8 cellular contexts compared by ENCODE assay signal in the genomic region with DNA sequence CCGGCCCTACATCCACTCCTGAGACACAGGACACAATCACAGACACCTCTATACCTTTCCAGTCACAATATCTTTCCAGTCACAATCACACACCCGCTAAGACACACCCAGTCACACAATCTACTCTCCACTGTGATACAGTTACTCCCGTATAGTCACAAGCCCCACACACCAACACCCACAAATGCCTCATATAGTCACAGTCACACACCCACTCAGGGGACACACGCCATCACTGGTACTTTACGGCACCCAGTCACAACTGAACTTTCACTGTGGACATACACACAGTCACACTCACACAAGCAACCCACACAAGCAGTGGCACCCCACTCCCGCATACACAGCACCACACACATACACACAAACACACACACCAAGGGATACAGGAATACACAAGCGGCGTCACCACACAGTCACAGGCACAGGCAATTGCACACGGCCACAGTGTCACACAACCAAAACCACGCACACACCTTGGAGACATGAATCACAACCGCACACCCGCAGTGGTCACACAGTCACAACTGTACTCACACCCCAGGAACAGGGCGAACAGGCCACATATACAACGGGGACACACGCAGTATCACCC. TPM values are rescaled to one million over a fixed set of nuclear protein-coding genes. Genes with fewer than 3 reads are reported as not detected.
DNase-seq lines count a peak whose midpoint lies in the region; ATAC-seq and TF ChIP-seq lines count a peak whose summit lies in the region.

No MANE protein-coding gene starts in this region.

- H3K36me3 Mint-ChIP-seq in neural progenitor cell = peaks cover 17% of the 10 kb centered on the region
- H3K36me3 Mint-ChIP-seq in immature natural killer cell = no peaks in the 10 kb centered on the region

- H3K4me2 ChIP-seq in DND-41 (ENCODE audit: insufficient read depth, low read length) = peak overlapping the region; percentile 85
- peak overlapping the region; percentile 81 for H3K4me2 ChIP-seq in neural progenitor cell

- H3K9me3 ChIP-seq in DND-41 (ENCODE audit: insufficient read depth, low read length, severe bottlenecking) (peaks cover 2% of the 10 kb centered on the region), duodenal mucosa (ENCODE audit: control insufficient read depth in 1 of 2, low read length in 2 of 2) (no peaks in the 10 kb centered on the region), neural progenitor cell (ENCODE audit: low read depth) (no peaks in the 10 kb centered on the region)

- H3K4me1 ChIP-seq in DND-41 (ENCODE audit: insufficient read depth, low read length) (peaks cover 41% of the 10 kb centered on the region), duodenal mucosa (ENCODE audit: control insufficient read depth in 1 of 2, insufficient read depth in 2 of 2, low read length in 2 of 2) (peaks cover 4 to 14% of the 10 kb centered on the region in 2 donors), neural progenitor cell (no peaks in the 10 kb centered on the region)

- H3K79me2 ChIP-seq in DND-41 (ENCODE audit: insufficient read depth, low read length) (peaks cover 59% of the 10 kb centered on the region), neural progenitor cell (ENCODE audit: low read depth) (peaks cover 47% of the 10 kb centered on the region)

- H3K27ac Mint-ChIP-seq in neural progenitor cell (no peak overlapping the region), immature natural killer cell (no peak overlapping the region)

- H3K4me3 ChIP-seq in DND-41 (ENCODE audit: low read depth in 1 of 2, low read length in 2 of 2) (peak overlapping the region; percentile 70 to 78; a peak in 3 of 4 replicates), duodenal mucosa (ENCODE audit: low read depth in 1 of 2, low read length in 2 of 2) (peak overlapping the region; percentile 88 to 91), neural progenitor cell (peak overlapping the region; percentile 84)
- H3K4me3 ChIP-seq in Jurkat, Clone E6-1 (ENCODE audit: low read length) = peak overlapping the region; percentile 99

- H3K4me3 Mint-ChIP-seq in neural progenitor cell = no peak overlapping the region
- H3K4me3 Mint-ChIP-seq in immature natural killer cell = no peak overlapping the region

- H3K27me3 ChIP-seq in DND-41 (ENCODE audit: insufficient read depth, low read length, poor library complexity) (no peaks in the 10 kb centered on the region), duodenal mucosa (ENCODE audit: control insufficient read depth in 1 of 2, insufficient read depth in 2 of 2, low read length in 2 of 2) (no peaks in the 10 kb centered on the region), neural progenitor cell (no peaks in the 10 kb centered on the region)

- ATAC-seq in DND-41 (ENCODE audit: insufficient read depth, low read depth) = no peak

- peaks cover 5% of the 10 kb centered on the region for H3K4me1 Mint-ChIP-seq in neural progenitor cell
- peaks cover 14 to 16% of the 10 kb centered on the region in 2 donors for H3K4me1 Mint-ChIP-seq in immature natural killer cell

- H3K36me3 ChIP-seq in DND-41 (ENCODE audit: insufficient read depth, low read length) (peaks cover 15% of the 10 kb centered on the region), duodenal mucosa (ENCODE audit: control insufficient read depth in 1 of 2, insufficient read depth in 2 of 2, low read length in 2 of 2) (no peaks in the 10 kb centered on the region), neural progenitor cell (peaks cover 3% of the 10 kb centered on the region)

- H3K9ac ChIP-seq in DND-41 (ENCODE audit: low read depth, low read length) (peak overlapping the region; percentile 88), duodenal mucosa (ENCODE audit: low read depth in 1 of 2, low read length in 2 of 2) (peak overlapping the region; percentile 77 to 92), neural progenitor cell (peak overlapping the region; percentile 31)

- H2AFZ ChIP-seq in DND-41 (ENCODE audit: low read depth, low read length) = peak overlapping the region; percentile 96
- peak overlapping the region; percentile 96 for H2AFZ ChIP-seq in neural progenitor cell (replicated peaks)

- TF ChIP-seq CTCF in DND-41 (IDR thresholded peaks at IDR 0.05; ENCODE audit: borderline replicate concordance, extremely low read depth, low read length, poor library complexity, severe bottlenecking) = no peak
- TF ChIP-seq CTCF in neural progenitor cell (IDR thresholded peaks at IDR 0.05) = no peak

- H3K9me3 Mint-ChIP-seq in neural progenitor cell (peaks cover 20% of the 10 kb centered on the region), immature natural killer cell (no peaks in the 10 kb centered on the region)

- H3K27ac ChIP-seq in DND-41 (ENCODE audit: low read length) = peak overlapping the region; percentile 96
- H3K27ac ChIP-seq in duodenal mucosa (ENCODE audit: low read depth, low read length) = peak overlapping the region; percentile 98
- H3K27ac ChIP-seq in neural progenitor cell = no peak overlapping the region

- H4K20me1 ChIP-seq in DND-41 (ENCODE audit: insufficient read depth, low read length) (peaks cover 15% of the 10 kb centered on the region), neural progenitor cell (ENCODE audit: low read depth) (peaks cover 19% of the 10 kb centered on the region)

- DNase-seq in DND-41 = no peak
- no peak for DNase-seq in Jurkat, Clone E6-1 (ENCODE audit: low read depth, low spot score)
- no peak for DNase-seq in neural progenitor cell (ENCODE audit: low spot score)
- DNase-seq in immature natural killer cell = no peak
- no peak for DNase-seq in NOMO-1 treated with DMSO at 0.1 percent for 48 hours (lab: John Stamatoyannopoulos, UW; ENCODE audit: unreplicated experiment)
- no peak for DNase-seq in NCI-H1436 treated with DMSO at 0.1 percent for 48 hours (lab: John Stamatoyannopoulos, UW)
- DNase-seq in SW 1271 (lab: John Stamatoyannopoulos, UW) = no peak

- peaks cover 7% of the 10 kb centered on the region for H3F3A ChIP-seq in neural progenitor cell (ENCODE audit: low read depth)

- H3K27me3 Mint-ChIP-seq in neural progenitor cell (ENCODE audit: insufficient read depth, low read depth) = no peaks in the 10 kb centered on the region
- H3K27me3 Mint-ChIP-seq in immature natural killer cell (ENCODE audit: low read depth in 3 of 3) = peaks cover 0 to 1% (median 0%) of the 10 kb centered on the region in 3 donors

RNA-seq across cellular contexts. Expression of gene ZNF565, which starts 0.6 kb away (rescaled TPM):
- 5.9 TPM for polyA plus RNA-seq in Jurkat, Clone E6-1 (2012; ENCODE audit: insufficient read depth, insufficient read length)
- total RNA-seq in neural progenitor cell (ENCODE audit: low replicate concordance) = 3.1 and 6.2 TPM in 2 replicates
- polyA plus RNA-seq in immature natural killer cell = 1 to 10 TPM; 2.9 to 7.6 (median 2.9) TPM

RNA-seq across cellular contexts. Expression of gene ZNF146, which starts 1.0 kb away (rescaled TPM):
- polyA plus RNA-seq in Jurkat, Clone E6-1 (2012; ENCODE audit: insufficient read depth, insufficient read length) = 62.3 TPM
- total RNA-seq in neural progenitor cell (ENCODE audit: low replicate concordance) = 167 and 282 TPM in 2 replicates
- 10 to 100 TPM; 18.6 to 50.6 (median 25.9) TPM for polyA plus RNA-seq in immature natural killer cell

Comparison
In these comparisons a context has a peak if more than half of its experiments do, and no peak if none do; other contexts are left out.
1. H3K9ac ChIP-seq: peak in every context shown above with its lines; median percentile 88 in DND-41; 84 in duodenal mucosa; 31 in neural progenitor cell.